14 cellular contexts compared by ENCODE assay signal in the genomic region with DNA sequence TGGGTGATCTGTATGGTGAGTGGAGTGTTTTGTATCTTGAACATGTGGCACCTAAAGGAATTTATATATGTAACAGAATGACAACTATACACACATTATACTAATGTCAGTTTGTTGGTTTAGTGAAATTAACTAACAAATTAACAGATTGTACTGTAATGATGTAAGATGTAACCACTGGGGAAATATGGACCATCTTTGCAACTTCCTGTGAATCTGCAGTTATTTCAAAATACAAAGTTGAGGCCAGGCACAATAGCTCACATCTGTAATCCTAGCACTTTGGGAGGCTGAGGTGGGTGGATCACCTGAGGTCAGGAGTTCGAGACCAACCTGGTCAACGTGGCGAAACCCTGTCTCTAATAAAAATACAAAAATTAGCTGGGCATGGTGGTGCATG. TPM values are rescaled to one million over a fixed set of nuclear protein-coding genes. Genes with fewer than 3 reads are reported as not detected.
"Had no signal": no experiment of that assay in that cellular context is flagged by ENCODE, and none has a peak within 500 bp of the region (broad histone marks: within the 10 kb centered on the region; RNA-seq: fewer than 3 reads in every experiment).

No MANE protein-coding gene starts in this region.

- H3K4me3 Mint-ChIP-seq: activated naive CD4-positive, alpha-beta T cell treated with anti-CD3 and anti-CD28 coated beads, Interleukin-2, amount 10 ng/mL, durations not matched to agents 7 days and 5 days; endodermal cell had no signal

- H3K9me3 Mint-ChIP-seq: activated naive CD4-positive, alpha-beta T cell treated with anti-CD3 and anti-CD28 coated beads, Interleukin-2, amount 10 ng/mL, durations not matched to agents 7 days and 5 days; endodermal cell had no signal

- ATAC-seq: activated CD4-positive, CD25-positive, alpha-beta regulatory T cell treated with anti-CD3 and anti-CD28 coated beads, Interleukin-2, amount 50 U/mL, for 24 hours had no signal

- DNase-seq: activated CD4-positive, alpha-beta T cell treated with anti-CD3 and anti-CD28 coated beads, Interleukin-2, amount 50 U/mL, for 4 hours; activated naive CD4-positive, alpha-beta T cell treated with anti-CD3 and anti-CD28 coated beads, Interleukin-2, amount 10 ng/mL, durations not matched to agents 7 days and 5 days; central memory CD4-positive, alpha-beta T cell; dermis blood vessel endothelial cell; endodermal cell; kidney glomerular epithelial cell; posterior cingulate gyrus; small intestine had no signal

- H3K27ac Mint-ChIP-seq: activated naive CD4-positive, alpha-beta T cell treated with anti-CD3 and anti-CD28 coated beads, Interleukin-2, amount 10 ng/mL, durations not matched to agents 7 days and 5 days; endodermal cell had no signal

- H3K4me1 Mint-ChIP-seq: endodermal cell had no signal

- H3K27me3 Mint-ChIP-seq: activated naive CD4-positive, alpha-beta T cell treated with anti-CD3 and anti-CD28 coated beads, Interleukin-2, amount 10 ng/mL, durations not matched to agents 7 days and 5 days had no signal

RNA-seq across cellular contexts. Expression of gene IDI2, which starts 44.0 kb away (rescaled TPM):
- total RNA-seq: dermis blood vessel endothelial cell; endodermal cell; liver; mesenteric fat pad; subcutaneous adipose tissue; T-helper 2 cell treated with Interferon-gamma antibody and Interleukin-4, amounts not matched to agents 100 ng/mL and 5 ng/mL, for 36 hours; vagina had no signal
